Comparison of ENCODE assay signal across 23 cellular contexts in genomic region chr21:37797403-37797802, GRCh38.
"Had no signal": no experiment of that assay in that cellular context is flagged by ENCODE, and none has a peak within 500 bp of the region (broad histone marks: within the 10 kb centered on the region; RNA-seq: fewer than 3 reads in every experiment).

No MANE protein-coding gene starts in this region.

- H3K4me1 ChIP-seq: ascending aorta, body of pancreas had no signal

- H3K27me3 ChIP-seq: ascending aorta, body of pancreas had no signal

- H3K4me1 Mint-ChIP-seq: T-helper 17 cell had no signal

- H3K4me3 Mint-ChIP-seq: activated CD8-positive, alpha-beta T cell treated with anti-CD3 and anti-CD28 coated beads, Interleukin-2, amount 10 ng/mL, durations not matched to agents 7 days and 5 days; activated naive CD4-positive, alpha-beta T cell treated with anti-CD3 and anti-CD28 coated beads for 36 hours; activated T-cell treated with anti-CD3 and anti-CD28 coated beads, Interleukin-2, amount 50 U/mL, for 24 hours; T-helper 17 cell had no signal

- H3K9me3 ChIP-seq: ascending aorta, body of pancreas had no signal

- H3K36me3 ChIP-seq: ascending aorta, WERI-Rb-1 had no signal

- ATAC-seq: activated CD8-positive, alpha-beta T cell treated with anti-CD3 and anti-CD28 coated beads, Interleukin-2, amount 10 ng/mL, durations not matched to agents 7 days and 5 days; body of pancreas; PC-3; T-helper 17 cell had no signal

- H3K4me3 ChIP-seq: ascending aorta, body of pancreas had no signal

- H3K27ac Mint-ChIP-seq: activated CD8-positive, alpha-beta T cell treated with anti-CD3 and anti-CD28 coated beads, Interleukin-2, amount 10 ng/mL, durations not matched to agents 7 days and 5 days; activated naive CD4-positive, alpha-beta T cell treated with anti-CD3 and anti-CD28 coated beads for 36 hours; activated T-cell treated with anti-CD3 and anti-CD28 coated beads, Interleukin-2, amount 50 U/mL, for 24 hours; T-helper 17 cell had no signal

- H3K27ac ChIP-seq: ascending aorta, body of pancreas, WERI-Rb-1 had no signal

- DNase-seq: activated CD4-positive, alpha-beta T cell treated with anti-CD3 and anti-CD28 coated beads for 4 hours; activated CD4-positive, alpha-beta T cell treated with anti-CD3 and anti-CD28 coated beads, Interleukin-2, amount 50 U/mL, for 4 hours; activated CD8-positive, alpha-beta memory T cell treated with anti-CD3 and anti-CD28 coated beads, Interleukin-2, amount 50 U/mL, for 48 hours; activated CD8-positive, alpha-beta T cell treated with anti-CD3 and anti-CD28 coated beads, Interleukin-2, amount 10 ng/mL, durations not matched to agents 7 days and 5 days; activated effector memory CD4-positive, alpha-beta T cell treated with anti-CD3 and anti-CD28 coated beads, Interleukin-2, amount 50 U/mL, for 16 hours; activated naive CD4-positive, alpha-beta T cell treated with anti-CD3 and anti-CD28 coated beads for 36 hours; activated T-cell treated with anti-CD3 and anti-CD28 coated beads, Interleukin-2, amount 50 U/mL, for 24 hours; amniotic stem cell; body of pancreas; central memory CD4-positive, alpha-beta T cell; MV-4-11; NCI-H1105; NCI-H1436; NCI-H1694 treated with DMSO at 0.1 percent for 48 hours; NCI-H2029 treated with DMSO at 0.1 percent for 48 hours; NCI-H345; NCI-H510A; NCI-H69; PC-3; SHP77 treated with DMSO at 0.1 percent for 48 hours; T-helper 17 cell; WERI-Rb-1 had no signal

- H3K9me3 Mint-ChIP-seq: activated naive CD4-positive, alpha-beta T cell treated with anti-CD3 and anti-CD28 coated beads for 36 hours; activated T-cell treated with anti-CD3 and anti-CD28 coated beads, Interleukin-2, amount 50 U/mL, for 24 hours had no signal
